Comparison of ENCODE assay signal across 9 cellular contexts in genomic region chr15:77409259-77410156, GRCh38. TPM values are rescaled to one million over a fixed set of nuclear protein-coding genes. Genes with fewer than 3 reads are reported as not detected.
DNase-seq lines count a peak whose midpoint lies in the region; ATAC-seq lines count a peak whose summit lies in the region.
"Had no signal": no experiment of that assay in that cellular context is flagged by ENCODE, and none has a peak within 500 bp of the region (broad histone marks: within the 10 kb centered on the region; RNA-seq: fewer than 3 reads in every experiment).

No MANE protein-coding gene starts in this region.

- ATAC-seq in HG03432 (IDR thresholded peaks at IDR 0.05; ENCODE audit: unreplicated experiment) (peak; percentile 60), GM18868 (IDR thresholded peaks at IDR 0.05; ENCODE audit: unreplicated experiment) (no peak), GM18519 (IDR thresholded peaks at IDR 0.05; ENCODE audit: low FRiP score, unreplicated experiment) (no peak)

- no peaks in the 10 kb centered on the region for H3K27me3 Mint-ChIP-seq in activated naive CD4-positive, alpha-beta T cell treated with anti-CD3 and anti-CD28 coated beads, Interleukin-2, amount 10 ng/mL, durations not matched to agents 7 days and 5 days
- H3K27me3 Mint-ChIP-seq in activated naive CD8-positive, alpha-beta T cell treated with anti-CD3 and anti-CD28 coated beads for 36 hours: no peaks in the 10 kb centered on the region
- H3K27me3 Mint-ChIP-seq in stimulated activated naive CD8-positive, alpha-beta T cell treated with anti-CD3 and anti-CD28 coated beads, Interleukin-15, Interleukin-2, amounts not matched to agents 100 ng/mL and 50 ng/mL, for 24 hours: no peaks in the 10 kb centered on the region

- CTCF ChIA-PET in activated naive CD4-positive, alpha-beta T cell treated with anti-CD3 and anti-CD28 coated beads, Interleukin-2, amount 10 ng/mL, durations not matched to agents 7 days and 5 days (lab: Charles Lee): interaction anchor here (1.2 kb wide), 1 partner anchor 9 kb away, joined by 3 read pairs; no protein-coding TSS in a partner anchor

- H3K4me1 Mint-ChIP-seq in activated naive CD4-positive, alpha-beta T cell treated with anti-CD3 and anti-CD28 coated beads, Interleukin-2, amount 10 ng/mL, durations not matched to agents 7 days and 5 days: peaks cover 40% of the 10 kb centered on the region
- H3K4me1 Mint-ChIP-seq in activated naive CD8-positive, alpha-beta T cell treated with anti-CD3 and anti-CD28 coated beads for 36 hours: peaks cover 48% of the 10 kb centered on the region
- peaks cover 50% of the 10 kb centered on the region for H3K4me1 Mint-ChIP-seq in stimulated activated naive CD8-positive, alpha-beta T cell treated with anti-CD3 and anti-CD28 coated beads, Interleukin-15, Interleukin-2, amounts not matched to agents 100 ng/mL and 50 ng/mL, for 24 hours (ENCODE audit: low read depth)

- H3K27ac Mint-ChIP-seq in activated naive CD4-positive, alpha-beta T cell treated with anti-CD3 and anti-CD28 coated beads, Interleukin-2, amount 10 ng/mL, durations not matched to agents 7 days and 5 days: peak overlapping the region; percentile 81
- H3K27ac Mint-ChIP-seq in activated naive CD8-positive, alpha-beta T cell treated with anti-CD3 and anti-CD28 coated beads for 36 hours: peak overlapping the region; percentile 78
- H3K27ac Mint-ChIP-seq in stimulated activated naive CD8-positive, alpha-beta T cell treated with anti-CD3 and anti-CD28 coated beads, Interleukin-15, Interleukin-2, amounts not matched to agents 100 ng/mL and 50 ng/mL, for 24 hours: peak overlapping the region; percentile 75

- peaks cover 2% of the 10 kb centered on the region for H3K36me3 Mint-ChIP-seq in activated naive CD4-positive, alpha-beta T cell treated with anti-CD3 and anti-CD28 coated beads, Interleukin-2, amount 10 ng/mL, durations not matched to agents 7 days and 5 days
- peaks cover 16% of the 10 kb centered on the region for H3K36me3 Mint-ChIP-seq in activated naive CD8-positive, alpha-beta T cell treated with anti-CD3 and anti-CD28 coated beads for 36 hours
- peaks cover 3% of the 10 kb centered on the region for H3K36me3 Mint-ChIP-seq in stimulated activated naive CD8-positive, alpha-beta T cell treated with anti-CD3 and anti-CD28 coated beads, Interleukin-15, Interleukin-2, amounts not matched to agents 100 ng/mL and 50 ng/mL, for 24 hours (ENCODE audit: low read depth)

- peak; percentile 66 for DNase-seq in activated naive CD4-positive, alpha-beta T cell treated with anti-CD3 and anti-CD28 coated beads, Interleukin-2, amount 10 ng/mL, durations not matched to agents 7 days and 5 days
- DNase-seq in activated naive CD4-positive, alpha-beta T cell treated with Interleukin-2 at 50 U/mL for 16 hours: no peak
- DNase-seq in activated naive CD8-positive, alpha-beta T cell treated with anti-CD3 and anti-CD28 coated beads for 36 hours: peak; percentile 7
- DNase-seq in NCI-H526 (lab: John Stamatoyannopoulos, UW): no peak
- DNase-seq: activated CD4-positive, alpha-beta T cell treated with anti-CD3 and anti-CD28 coated beads, Interleukin-2, amount 50 U/mL, for 4 hours had no signal

- H3K9me3 Mint-ChIP-seq in activated naive CD4-positive, alpha-beta T cell treated with anti-CD3 and anti-CD28 coated beads, Interleukin-2, amount 10 ng/mL, durations not matched to agents 7 days and 5 days: no peaks in the 10 kb centered on the region
- H3K9me3 Mint-ChIP-seq in activated naive CD8-positive, alpha-beta T cell treated with anti-CD3 and anti-CD28 coated beads for 36 hours: no peaks in the 10 kb centered on the region
- H3K9me3 Mint-ChIP-seq in stimulated activated naive CD8-positive, alpha-beta T cell treated with anti-CD3 and anti-CD28 coated beads, Interleukin-15, Interleukin-2, amounts not matched to agents 100 ng/mL and 50 ng/mL, for 24 hours: no peaks in the 10 kb centered on the region

- H3K4me3 Mint-ChIP-seq in activated naive CD4-positive, alpha-beta T cell treated with anti-CD3 and anti-CD28 coated beads, Interleukin-2, amount 10 ng/mL, durations not matched to agents 7 days and 5 days: peak overlapping the region; percentile 47
- H3K4me3 Mint-ChIP-seq in activated naive CD8-positive, alpha-beta T cell treated with anti-CD3 and anti-CD28 coated beads for 36 hours: peak overlapping the region; percentile 66
- H3K4me3 Mint-ChIP-seq in stimulated activated naive CD8-positive, alpha-beta T cell treated with anti-CD3 and anti-CD28 coated beads, Interleukin-15, Interleukin-2, amounts not matched to agents 100 ng/mL and 50 ng/mL, for 24 hours: peak overlapping the region; percentile 60

RNA-seq across cellular contexts. Expression of gene PEAK1, which starts 10.4 kb away (rescaled TPM):
- 10 to 100 TPM; 33.2 to 33.5 TPM for total RNA-seq in activated naive CD8-positive, alpha-beta T cell treated with anti-CD3 and anti-CD28 coated beads for 36 hours

RNA-seq across cellular contexts. Expression of gene HMG20A, which starts 11.2 kb away (rescaled TPM):
- total RNA-seq in activated naive CD8-positive, alpha-beta T cell treated with anti-CD3 and anti-CD28 coated beads for 36 hours: 10 to 100 TPM; 41.2 to 47.1 TPM

Comparison
In these comparisons a context has a peak if more than half of its experiments do, and no peak if none do; other contexts are left out.
1. DNase-seq: peak in activated naive CD4-positive, alpha-beta T cell treated with anti-CD3 and anti-CD28 coated beads, Interleukin-2, amount 10 ng/mL, durations not matched to agents 7 days and 5 days (single experiment) and activated naive CD8-positive, alpha-beta T cell treated with anti-CD3 and anti-CD28 coated beads for 36 hours (single experiment); none in activated naive CD4-positive, alpha-beta T cell treated with Interleukin-2 at 50 U/mL for 16 hours (single experiment) and NCI-H526 (0 of 2).
2. Peak in every context shown above with its lines, with median percentiles within 50 percentile points of each other: H3K27ac Mint-ChIP-seq and H3K4me3 Mint-ChIP-seq.